ENCODE assay signal across 25 cellular contexts in the genomic region with DNA sequence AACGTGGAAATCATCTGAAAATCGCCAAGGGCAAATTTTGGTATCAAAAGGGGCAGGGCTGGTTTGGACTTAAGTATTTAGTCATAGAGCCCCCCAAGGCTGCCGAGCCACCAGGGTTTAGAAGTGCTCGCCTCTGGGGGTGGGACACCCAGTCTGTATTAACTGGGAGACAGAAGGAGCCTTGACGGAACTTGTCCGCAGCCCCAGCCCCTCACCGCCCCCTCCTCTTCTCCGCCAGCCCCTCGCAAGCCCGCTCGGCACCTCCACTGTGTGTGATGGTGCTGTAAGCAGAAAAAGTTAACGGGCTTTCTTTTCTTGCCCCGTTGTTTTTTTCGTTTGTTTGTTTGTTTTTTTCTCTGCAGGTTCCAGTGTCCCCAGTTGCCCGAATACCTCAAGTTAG. TPM values are rescaled to one million over a fixed set of nuclear protein-coding genes. Genes with fewer than 3 reads are reported as not detected.
DNase-seq lines count a peak whose midpoint lies in the region; ATAC-seq, FAIRE-seq and TF ChIP-seq lines count a peak whose summit lies in the region.
"Had no signal": no experiment of that assay in that cellular context is flagged by ENCODE, and none has a peak within 500 bp of the region (broad histone marks: within the 10 kb centered on the region; RNA-seq: fewer than 3 reads in every experiment).

No MANE protein-coding gene starts in this region.

- H3K36me3 ChIP-seq in left ventricle myocardium inferior (no peaks in the 10 kb centered on the region), kidney (ENCODE audit: control insufficient read depth in 1 of 2, insufficient read depth in 2 of 2, low read length in 2 of 2) (peaks cover 12 to 20% of the 10 kb centered on the region in 2 donors)

- intact Hi-C loops in right cardiac atrium (cut with DNase I) (no loop called here), left ventricle myocardium inferior (cut with micrococcal nuclease) (no loop called here), kidney (cut with DNase I) (no loop called here)

- no peaks in the 10 kb centered on the region for H3K4me1 ChIP-seq in right cardiac atrium (ENCODE audit: control insufficient read depth, insufficient read depth, low read length)
- no peaks in the 10 kb centered on the region for H3K4me1 ChIP-seq in left ventricle myocardium inferior
- no peaks in the 10 kb centered on the region for H3K4me1 ChIP-seq in kidney (ENCODE audit: control insufficient read depth in 1 of 2, insufficient read depth in 1 of 2, low read depth in 1 of 2, low read length in 2 of 2)
- H3K4me1 ChIP-seq: BLaER1 had no signal

- DNase-seq in right cardiac atrium (peak in 2 of 3 donors; percentile 3 to 6), left ventricle myocardium inferior (no peak), kidney (peak; percentile 30), progenitor cell of endocrine pancreas (ENCODE audit: low spot score, unreplicated experiment) (no peak), NCI-H187 treated with DMSO at 0.1 percent for 48 hours (lab: John Stamatoyannopoulos, UW) (no peak), HPDE6-E6E7 (ENCODE audit: extremely low spot score) (no peak)
- no peak for DNase-seq in activated T-cell treated with anti-CD3 and anti-CD28 coated beads, Interleukin-2, amount 50 U/mL, for 1 hour
- DNase-seq: CD4-positive, CD25-positive, alpha-beta regulatory T cell; CD8-positive, alpha-beta T cell; DMS 273 treated with DMSO at 0.1 percent for 48 hours; DMS79; EL; GDM1; GM23248; H7 had no signal

- WGBS in right cardiac atrium = 88% methylated on average over 15 of the region's 15 CpGs

- H3K9me3 Mint-ChIP-seq in progenitor cell of endocrine pancreas (ENCODE audit: low read depth) = no peaks in the 10 kb centered on the region
- H3K9me3 Mint-ChIP-seq: CD8-positive, alpha-beta T cell had no signal

- no peak overlapping the region for H3K27ac ChIP-seq in right cardiac atrium (ENCODE audit: low read length)
- H3K27ac ChIP-seq in left ventricle myocardium inferior (replicated peaks) = no peak overlapping the region
- no peak overlapping the region for H3K27ac ChIP-seq in kidney (ENCODE audit: low read depth in 2 of 2, low read length in 2 of 2)
- H3K27ac ChIP-seq: 22Rv1, BLaER1, C4-2B, GM23248 had no signal

- peak overlapping the region; percentile 56 for H3K27ac Mint-ChIP-seq in progenitor cell of endocrine pancreas
- H3K27ac Mint-ChIP-seq: B cell; CD4-positive, CD25-positive, alpha-beta regulatory T cell; CD8-positive, alpha-beta T cell had no signal

- TF ChIP-seq CTCF in left ventricle myocardium inferior (IDR thresholded peaks at IDR 0.05; ENCODE audit: borderline replicate concordance) = no peak
- no peak for TF ChIP-seq CTCF in kidney (IDR thresholded peaks at IDR 0.05; ENCODE audit: borderline replicate concordance, extremely low read depth, insufficient read depth)
- TF ChIP-seq CTCF in progenitor cell of endocrine pancreas (IDR thresholded peaks at IDR 0.05; ENCODE audit: unreplicated experiment) = no peak

- peaks cover 36% of the 10 kb centered on the region for H3K36me3 Mint-ChIP-seq in progenitor cell of endocrine pancreas (ENCODE audit: insufficient read depth)
- H3K36me3 Mint-ChIP-seq: CD4-positive, CD25-positive, alpha-beta regulatory T cell; CD8-positive, alpha-beta T cell had no signal

- no peak for ATAC-seq in right cardiac atrium
- ATAC-seq: CD8-positive, alpha-beta T cell; GM12878; HCT116 had no signal

- no peak overlapping the region for H3K4me3 Mint-ChIP-seq in progenitor cell of endocrine pancreas (ENCODE audit: low read depth)
- H3K4me3 Mint-ChIP-seq: B cell; CD4-positive, CD25-positive, alpha-beta regulatory T cell; CD8-positive, alpha-beta T cell had no signal

- H3K4me3 ChIP-seq in right cardiac atrium (ENCODE audit: low read length) = no peak overlapping the region
- no peak overlapping the region for H3K4me3 ChIP-seq in left ventricle myocardium inferior
- no peak overlapping the region for H3K4me3 ChIP-seq in kidney (ENCODE audit: low read length in 2 of 2)
- H3K4me3 ChIP-seq: BLaER1, GM12878, GM23248 had no signal

- H3K27me3 Mint-ChIP-seq in progenitor cell of endocrine pancreas = no peaks in the 10 kb centered on the region

- H3K27me3 ChIP-seq in right cardiac atrium (ENCODE audit: control insufficient read depth, insufficient read depth) (no peaks in the 10 kb centered on the region), left ventricle myocardium inferior (ENCODE audit: low read depth) (no peaks in the 10 kb centered on the region)
- H3K27me3 ChIP-seq: BLaER1 had no signal

- H3K9ac ChIP-seq in kidney (ENCODE audit: low read length in 2 of 2) = no peak overlapping the region
- H3K9ac ChIP-seq: BLaER1, GM23248 had no signal

- H3K9me3 ChIP-seq in right cardiac atrium (ENCODE audit: control insufficient read depth, low read length) (no peaks in the 10 kb centered on the region), left ventricle myocardium inferior (replicated peaks) (no peaks in the 10 kb centered on the region), kidney (ENCODE audit: control insufficient read depth in 1 of 2, low read length in 2 of 2) (no peaks in the 10 kb centered on the region)
- H3K9me3 ChIP-seq: BLaER1 had no signal

- no peak for FAIRE-seq in kidney (lab: Jason Lieb, UNC)
- FAIRE-seq: A204.1, D721Med, GM12878, GM19239, H1 had no signal

- H3K4me1 Mint-ChIP-seq in progenitor cell of endocrine pancreas (ENCODE audit: low read depth) = no peaks in the 10 kb centered on the region
- H3K4me1 Mint-ChIP-seq: B cell had no signal

RNA-seq across cellular contexts. Expression of a gene that starts 37.5 kb away (rescaled TPM):
- total RNA-seq in right cardiac atrium (10 to 100 TPM; 15.3 to 18.0 (median 16.6) TPM), left ventricle myocardium inferior (15.3 TPM), kidney (35.2 TPM), progenitor cell of endocrine pancreas (110 TPM in 2 replicates)
- polyA plus RNA-seq in right cardiac atrium (7.2 TPM), kidney (ENCODE audit: insufficient read depth, low read depth, low replicate concordance) (11.3 TPM)

Comparison
In these comparisons a context has a peak if more than half of its experiments do, and no peak if none do; other contexts are left out.
1. DNase-seq: peak in right cardiac atrium (2 of 3) and kidney (single experiment); none in left ventricle myocardium inferior (single experiment), progenitor cell of endocrine pancreas (single experiment), NCI-H187 treated with DMSO at 0.1 percent for 48 hours (single experiment), activated T-cell treated with anti-CD3 and anti-CD28 coated beads, Interleukin-2, amount 50 U/mL, for 1 hour (single experiment) and HPDE6-E6E7 (single experiment).